Comparison of ENCODE assay signal across 8 cellular contexts in genomic region chr1:36306210-36306901, GRCh38. TPM values are rescaled to one million over a fixed set of nuclear protein-coding genes. Genes with fewer than 3 reads are reported as not detected.
A peak's percentile ranks its signal among the peaks of the same experiment; 100 is the strongest.
DNase-seq lines count a peak whose midpoint lies in the region; ATAC-seq, FAIRE-seq and TF ChIP-seq lines count a peak whose summit lies in the region.

Gene SH3D21 (plus strand): TSS chr1:36306368. CDS start chr1:36306421, 53 bp downstream.

- no peaks in the 10 kb centered on the region for H3K27me3 ChIP-seq in pancreas

- ATAC-seq in Right ventricle myocardium inferior (peak; percentile 54), HG02852 (IDR thresholded peaks at IDR 0.05; ENCODE audit: unreplicated experiment) (peak; percentile 37), pancreas (peak; percentile 69 to 78 (median 76))

- no peaks in the 10 kb centered on the region for H3K9me3 ChIP-seq in pancreas

- peak; percentile 81 for DNase-seq in Right ventricle myocardium inferior (ENCODE audit: missing footprints)
- DNase-seq in cardiac septum (ENCODE audit: low spot score), result no peak
- peak; percentile 21 for DNase-seq in NCI-H2171 (lab: John Stamatoyannopoulos, UW)
- DNase-seq in activated T-cell treated with anti-CD3 and anti-CD28 coated beads, Interleukin-2, amount 50 U/mL, for 1 hour, result peak; percentile 64
- DNase-seq in fibroblast of villous mesenchyme (ENCODE audit: low read depth), result no peak
- peak; percentile 28 to 85 (median 60) for DNase-seq in pancreas
- no peak for DNase-seq in COLO829 (ENCODE audit: low spot score)

- peak within 1 kb of the TSS; percentile 63 for H3K4me3 ChIP-seq in fibroblast of villous mesenchyme (ENCODE audit: low read depth, low read length)
- H3K4me3 ChIP-seq in pancreas, result peak within 1 kb of the TSS; percentile 44 to 79 (median 68)

- peak within 1 kb of the TSS; percentile 37 to 63 (median 58) for H3K27ac ChIP-seq in pancreas

- TF ChIP-seq CTCF in fibroblast of villous mesenchyme (IDR thresholded peaks at IDR 0.05; ENCODE audit: insufficient read depth, low read depth, low read length) (no peak), pancreas (IDR thresholded peaks at IDR 0.05) (no peak)

- FAIRE-seq in pancreas (lab: Jason Lieb, UNC), result no peak

- peaks cover 0 to 4% (median 0%) of the 10 kb centered on the region in 3 donors for H3K4me1 ChIP-seq in pancreas

- intact Hi-C loops in Right ventricle myocardium inferior (cut with DNase I) (loop anchor here (10.0 kb wide), 1 partner anchor 118 kb away; no protein-coding TSS in a partner anchor), cardiac septum (cut with DNase I) (loop anchor here (2.0 to 10.0 kb wide), 3 partner anchors 16 to 118 kb away; partner anchors contain the start of gene EVA1B), pancreas (cut with DNase I) (no loop called here)

- 3% methylated on average over 29 to 65 of the region's 65 CpGs for WGBS in pancreas, 2 donors

- H3K36me3 ChIP-seq in pancreas, result peaks cover 0 to 22% (median 17%) of the 10 kb centered on the region in 3 donors

RNA-seq across cellular contexts. Expression of gene SH3D21, which starts in this region (rescaled TPM):
- 1.6 TPM for total RNA-seq in Right ventricle myocardium inferior
- 3.3 TPM for total RNA-seq in cardiac septum
- 3.9 and 5.8 TPM in 2 replicates for total RNA-seq in fibroblast of villous mesenchyme
- total RNA-seq in pancreas, result 1 to 10 TPM in 2 of 6 donors, under 1 TPM in 4; 0.41 to 1.7 (median 0.58) TPM
- 1 to 10 TPM; 1.7 to 2.6 TPM for polyA plus RNA-seq in pancreas

Comparison
In these comparisons a context has a peak if more than half of its experiments do, and no peak if none do; other contexts are left out.
1. DNase-seq: peak in Right ventricle myocardium inferior (single experiment), NCI-H2171 (single experiment), activated T-cell treated with anti-CD3 and anti-CD28 coated beads, Interleukin-2, amount 50 U/mL, for 1 hour (single experiment) and pancreas (6 of 6); none in cardiac septum (single experiment), fibroblast of villous mesenchyme (single experiment) and COLO829 (single experiment).
2. intact Hi-C loops: an anchor here in Right ventricle myocardium inferior (10.0 kb wide) and cardiac septum (2.0 to 10.0 kb wide); none called in pancreas.
3. Peak in every context shown above with its lines, with median percentiles within 50 percentile points of each other: ATAC-seq.